Comparison of ENCODE assay signal across 13 cellular contexts in genomic region chr12:60266381-60266852, GRCh38.
DNase-seq lines count a peak whose midpoint lies in the region; ATAC-seq, FAIRE-seq and TF ChIP-seq lines count a peak whose summit lies in the region.
"Had no signal": no experiment of that assay in that cellular context is flagged by ENCODE, and none has a peak within 500 bp of the region (broad histone marks: within the 10 kb centered on the region; RNA-seq: fewer than 3 reads in every experiment).

No MANE protein-coding gene starts in this region.

- DNase-seq in AG20443 (ENCODE audit: low spot score), result peak; percentile 12
- peak; percentile 46 for DNase-seq in LNCaP clone FGC (ENCODE audit: low read depth)
- DNase-seq in T47D (ENCODE audit: low read depth in 1 of 2, low spot score in 1 of 2), result peak; percentile 39 to 61
- peak; percentile 76 for DNase-seq in HepG2 (ENCODE audit: low spot score)
- DNase-seq in COR-L47 (lab: John Stamatoyannopoulos, UW), result no peak
- DNase-seq in activated CD4-positive, alpha-beta T cell treated with anti-CD3 and anti-CD28 coated beads, Interleukin-2, amount 50 U/mL, for 1 hour, result no peak
- DNase-seq: amygdala; CD4-positive, alpha-beta memory T cell; naive thymus-derived CD4-positive, alpha-beta T cell; Peyer's patch had no signal

- no peak overlapping the region for H2AFZ ChIP-seq in HepG2 (ENCODE audit: low read length)

- H3K9ac ChIP-seq in HepG2 (ENCODE audit: insufficient read depth, low read depth, low read length), result no peak overlapping the region

- BruUV-seq in HepG2 (replicated peaks; lab: Mats Ljungman, UMichigan), result no TSS peak

- in situ Hi-C loops in T47D (cut with HindIII; ENCODE audit: low pct_unique_long_range_greater_than_20kb, low sequenced_read_pairs) (no loop called here), HepG2 (cut with HindIII; ENCODE audit: extremely low pct_ligation_motif_present, low pct_unique_long_range_greater_than_20kb) (no loop called here)

- no peak for FAIRE-seq in HepG2 (lab: Jason Lieb, UNC)
- FAIRE-seq: urothelium cell line had no signal

- ATAC-seq in HepG2 (peak; percentile 100), GM18868 (IDR thresholded peaks at IDR 0.05; ENCODE audit: unreplicated experiment) (no peak), HG02938 (IDR thresholded peaks at IDR 0.05; ENCODE audit: unreplicated experiment) (no peak)
- ATAC-seq: naive thymus-derived CD4-positive, alpha-beta T cell had no signal

- 1% methylated on average over 4 of the region's 4 CpGs for WGBS in HepG2 (ENCODE audit: low lambda C conversion rate)

- no peaks in the 10 kb centered on the region for H3K36me3 ChIP-seq in HepG2 (replicated peaks in 1 of 2; ENCODE audit: control insufficient read depth in 1 of 2, insufficient read depth in 2 of 2, low read length in 2 of 2)
- H3K36me3 ChIP-seq: Peyer's patch had no signal

- TF ChIP-seq RAD21 in HepG2 (CRISPR knock-in tag; IDR thresholded peaks at IDR 0.05), result no peak

- peak overlapping the region; percentile 34; the same call in 1 of the 2 replicates for H3K4me2 ChIP-seq in HepG2 (ENCODE audit: low read depth, low read length)

- no peak overlapping the region for H3K27ac ChIP-seq in HepG2 (ENCODE audit: extremely low read length, insufficient read depth, low read length)
- H3K27ac ChIP-seq: Peyer's patch had no signal

- TF ChIP-seq EP300 in HepG2 (IDR thresholded peaks at IDR 0.05; ENCODE audit: low read depth in 2 of 2, low read length in 2 of 2) (peak in 1 of 2 experiments; percentile 34; a peak in 1 of 4 replicates), HepG2 (CRISPR knock-in tag; IDR thresholded peaks at IDR 0.05; ENCODE audit: borderline replicate concordance) (no peak)

- no peaks in the 10 kb centered on the region for H4K20me1 ChIP-seq in HepG2 (ENCODE audit: insufficient read depth, low read length)

- no peak for TF ChIP-seq POLR2A in HepG2 (IDR thresholded peaks at IDR 0.05; ENCODE audit: insufficient read depth in 1 of 2, low read depth in 2 of 2, low read length in 2 of 2)

- H3K79me2 ChIP-seq in HepG2 (ENCODE audit: insufficient read depth, low read length), result no peaks in the 10 kb centered on the region

- intact Hi-C loops in HepG2 (cut with micrococcal nuclease; ENCODE audit: unreplicated experiment), result no loop called here

- H3K4me1 ChIP-seq in HepG2 (ENCODE audit: insufficient read depth, low read length), result peaks cover 12% of the 10 kb centered on the region
- H3K4me1 ChIP-seq: Peyer's patch had no signal

- POLR2A ChIA-PET in HepG2 (lab: Yijun Ruan, JAX), result no interaction called here

- H3K9me3 ChIP-seq in HepG2 (ENCODE audit: low read length), result no peaks in the 10 kb centered on the region
- H3K9me3 ChIP-seq: Peyer's patch had no signal

- CTCF ChIA-PET in HepG2 (lab: Yijun Ruan, JAX; ENCODE audit: low intra/inter-chr PET ratio, low total read pairs), result no interaction called here

- TF ChIP-seq CTCF in LNCaP clone FGC (IDR thresholded peaks at IDR 0.05; ENCODE audit: control insufficient read depth, extremely low read depth, insufficient read depth), result no peak
- TF ChIP-seq CTCF in HepG2 (CRISPR knock-in tag; IDR thresholded peaks at IDR 0.05), result no peak

- H3K27me3 ChIP-seq in HepG2 (ENCODE audit: control insufficient read depth in 1 of 2, insufficient read depth in 2 of 2, low read length in 2 of 2), result no peaks in the 10 kb centered on the region
- H3K27me3 ChIP-seq: Peyer's patch had no signal

- H3K4me3 ChIP-seq in LNCaP clone FGC (ENCODE audit: low read depth, low read length) (no peak overlapping the region), HepG2 (replicated peaks in 1 of 3; ENCODE audit: insufficient read depth in 1 of 3, low read depth in 2 of 3, low read length in 3 of 3) (no peak overlapping the region)
- H3K4me3 ChIP-seq: Peyer's patch had no signal

TF ChIP-seq in HepG2, 621 proteins besides CTCF, POLR2A, EP300 and RAD21 (continues in another document):
- TF ChIP-seq ZKSCAN1 (IDR thresholded peaks at IDR 0.05; ENCODE audit: low read length), result no peak
- TF ChIP-seq MED8 (CRISPR knock-in tag; IDR thresholded peaks at IDR 0.05; ENCODE audit: insufficient replicate concordance), result no peak
- no peak for TF ChIP-seq HNRNPL (IDR thresholded peaks at IDR 0.05; ENCODE audit: low read depth, low read length)
- TF ChIP-seq HOXD1 (CRISPR knock-in tag; IDR thresholded peaks at IDR 0.05), result no peak
- TF ChIP-seq SAFB2 (CRISPR knock-in tag; IDR thresholded peaks at IDR 0.05; ENCODE audit: borderline replicate concordance, low read depth), result no peak
- no peak for TF ChIP-seq THRA (CRISPR knock-in tag; IDR thresholded peaks at IDR 0.05; ENCODE audit: borderline replicate concordance)
- TF ChIP-seq ZNF607 (CRISPR knock-in tag; IDR thresholded peaks at IDR 0.05; ENCODE audit: borderline replicate concordance), result no peak
- 0 out of 2 replicates have a peak, but pooled peaks have one; percentile 42 for TF ChIP-seq ELF3 (CRISPR knock-in tag; IDR thresholded peaks at IDR 0.05)
- no peak for TF ChIP-seq YEATS4 (CRISPR knock-in tag; IDR thresholded peaks at IDR 0.05; ENCODE audit: borderline replicate concordance)
- TF ChIP-seq KAT2B (IDR thresholded peaks at IDR 0.05; ENCODE audit: borderline replicate concordance, low read depth, low read length), result no peak
- no peak for TF ChIP-seq NPAS2 (CRISPR knock-in tag; IDR thresholded peaks at IDR 0.05; ENCODE audit: borderline replicate concordance)
- TF ChIP-seq AHDC1 (CRISPR knock-in tag; IDR thresholded peaks at IDR 0.05; ENCODE audit: borderline replicate concordance), result peak; percentile 83; the same call in 1 of the 2 replicates
- TF ChIP-seq GLMP (CRISPR knock-in tag; IDR thresholded peaks at IDR 0.05; ENCODE audit: borderline replicate concordance), result no peak
- TF ChIP-seq ZNF292 (CRISPR knock-in tag; IDR thresholded peaks at IDR 0.05; ENCODE audit: borderline replicate concordance, low read depth), result no peak
- TF ChIP-seq ZKSCAN8 (CRISPR knock-in tag; IDR thresholded peaks at IDR 0.05; ENCODE audit: borderline replicate concordance), result no peak
- no peak for TF ChIP-seq NCOA5 (CRISPR knock-in tag; IDR thresholded peaks at IDR 0.05)
- TF ChIP-seq ZNF136 (CRISPR knock-in tag; IDR thresholded peaks at IDR 0.05; ENCODE audit: low read depth), result no peak
- TF ChIP-seq ZNF558 (CRISPR knock-in tag; IDR thresholded peaks at IDR 0.05; ENCODE audit: borderline replicate concordance), result no peak
- peak; percentile 74 for TF ChIP-seq DPF2 (CRISPR knock-in tag; IDR thresholded peaks at IDR 0.05; ENCODE audit: borderline replicate concordance, low read depth)

Comparison
In these comparisons a context has a peak if more than half of its experiments do, and no peak if none do; other contexts are left out.
1. DNase-seq: peak in AG20443 (single experiment), LNCaP clone FGC (single experiment), T47D (2 of 2) and HepG2 (single experiment); none in COR-L47 (single experiment) and activated CD4-positive, alpha-beta T cell treated with anti-CD3 and anti-CD28 coated beads, Interleukin-2, amount 50 U/mL, for 1 hour (single experiment).